Comparison of ENCODE assay signal across 24 cellular contexts in genomic region chr4:119684463-119684862, GRCh38. TPM values are rescaled to one million over a fixed set of nuclear protein-coding genes. Genes with fewer than 3 reads are reported as not detected.
DNase-seq lines count a peak whose midpoint lies in the region; ATAC-seq and TF ChIP-seq lines count a peak whose summit lies in the region.
"Had no signal": no experiment of that assay in that cellular context is flagged by ENCODE, and none has a peak within 500 bp of the region (broad histone marks: within the 10 kb centered on the region; RNA-seq: fewer than 3 reads in every experiment).

No MANE protein-coding gene starts in this region.

- TF ChIP-seq POLR2A in right lobe of liver (IDR thresholded peaks at IDR 0.05), result no peak
- TF ChIP-seq POLR2A in sigmoid colon (IDR thresholded peaks at IDR 0.05), result no peak
- TF ChIP-seq POLR2A in Peyer's patch (IDR thresholded peaks at IDR 0.05), result no peak

- peaks cover 3 to 11% of the 10 kb centered on the region in 2 donors for H3K4me1 ChIP-seq in ascending aorta
- peaks cover 0 to 32% (median 15%) of the 10 kb centered on the region in 4 donors for H3K4me1 ChIP-seq in right lobe of liver
- H3K4me1 ChIP-seq in sigmoid colon, result peaks cover 0 to 48% (median 33%) of the 10 kb centered on the region in 4 donors
- no peaks in the 10 kb centered on the region for H3K4me1 ChIP-seq in Peyer's patch

- no peaks in the 10 kb centered on the region for H3K4me1 Mint-ChIP-seq in activated CD4-positive, alpha-beta T cell treated with anti-CD3 and anti-CD28 coated beads, Interleukin-2, amount 10 ng/mL, durations not matched to agents 24 days and 14 days
- H3K4me1 Mint-ChIP-seq: CD4-positive, alpha-beta memory T cell had no signal

- intact Hi-C loops in ascending aorta (cut with DNase I) (loop anchor here (5.0 kb wide), 1 partner anchor 57 kb away; the partner anchor contains the start of gene PDE5A), right lobe of liver (cut with DNase I) (no loop called here), sigmoid colon (cut with DNase I) (loop anchor here (5.0 kb wide), 1 partner anchor 208 kb away; no protein-coding TSS in a partner anchor)
- intact Hi-C loops in activated CD4-positive, alpha-beta T cell treated with anti-CD3 and anti-CD28 coated beads, Interleukin-2, amount 10 ng/mL, durations not matched to agents 24 days and 14 days (cut with micrococcal nuclease), result no loop called here

- H3K27me3 ChIP-seq in ascending aorta, result no peaks in the 10 kb centered on the region
- no peaks in the 10 kb centered on the region for H3K27me3 ChIP-seq in right lobe of liver
- H3K27me3 ChIP-seq in sigmoid colon, result no peaks in the 10 kb centered on the region
- no peaks in the 10 kb centered on the region for H3K27me3 ChIP-seq in Peyer's patch

- H3K36me3 Mint-ChIP-seq in activated CD4-positive, alpha-beta T cell treated with anti-CD3 and anti-CD28 coated beads, Interleukin-2, amount 10 ng/mL, durations not matched to agents 24 days and 14 days (ENCODE audit: low read depth), result no peaks in the 10 kb centered on the region
- H3K36me3 Mint-ChIP-seq: CD4-positive, alpha-beta memory T cell had no signal

- no peak overlapping the region for H3K27ac Mint-ChIP-seq in activated CD4-positive, alpha-beta T cell treated with anti-CD3 and anti-CD28 coated beads, Interleukin-2, amount 10 ng/mL, durations not matched to agents 24 days and 14 days
- H3K27ac Mint-ChIP-seq: CD4-positive, alpha-beta memory T cell had no signal

- H3K36me3 ChIP-seq in ascending aorta (no peaks in the 10 kb centered on the region), right lobe of liver (no peaks in the 10 kb centered on the region), sigmoid colon (no peaks in the 10 kb centered on the region), Peyer's patch (no peaks in the 10 kb centered on the region)

- H3K4me3 Mint-ChIP-seq in activated CD4-positive, alpha-beta T cell treated with anti-CD3 and anti-CD28 coated beads, Interleukin-2, amount 10 ng/mL, durations not matched to agents 24 days and 14 days, result no peak overlapping the region
- H3K4me3 Mint-ChIP-seq: CD4-positive, alpha-beta memory T cell had no signal

- peak; percentile 41 to 74 (median 62) for ATAC-seq in right lobe of liver
- ATAC-seq in HG03139 (IDR thresholded peaks at IDR 0.05; ENCODE audit: unreplicated experiment), result no peak

- TF ChIP-seq EP300 in sigmoid colon (IDR thresholded peaks at IDR 0.05), result no peak

- WGBS in right lobe of liver (ENCODE audit: insufficient coverage, low coverage, low lambda C conversion rate, missing lambda C conversion rate), result 49% methylated on average over 4 of the region's 4 CpGs
- 84 to 90% methylated on average over 4 of the region's 4 CpGs for WGBS in sigmoid colon, 2 donors

- TF ChIP-seq CTCF in ascending aorta (IDR thresholded peaks at IDR 0.05) (no peak), right lobe of liver (IDR thresholded peaks at IDR 0.05) (no peak), sigmoid colon (IDR thresholded peaks at IDR 0.05) (no peak), Peyer's patch (IDR thresholded peaks at IDR 0.05) (no peak)

- no peaks in the 10 kb centered on the region for H3K9me3 Mint-ChIP-seq in activated CD4-positive, alpha-beta T cell treated with anti-CD3 and anti-CD28 coated beads, Interleukin-2, amount 10 ng/mL, durations not matched to agents 24 days and 14 days
- H3K9me3 Mint-ChIP-seq: CD4-positive, alpha-beta memory T cell had no signal

- H3K4me3 ChIP-seq in ascending aorta, result no peak overlapping the region
- no peak overlapping the region for H3K4me3 ChIP-seq in right lobe of liver
- no peak overlapping the region for H3K4me3 ChIP-seq in sigmoid colon
- no peak overlapping the region for H3K4me3 ChIP-seq in Peyer's patch
- H3K4me3 ChIP-seq: GM23248, PC-9 had no signal

- H3K9me3 ChIP-seq in ascending aorta (no peaks in the 10 kb centered on the region), right lobe of liver (no peaks in the 10 kb centered on the region), sigmoid colon (no peaks in the 10 kb centered on the region), Peyer's patch (no peaks in the 10 kb centered on the region)

- no peaks in the 10 kb centered on the region for H3K27me3 Mint-ChIP-seq in activated CD4-positive, alpha-beta T cell treated with anti-CD3 and anti-CD28 coated beads, Interleukin-2, amount 10 ng/mL, durations not matched to agents 24 days and 14 days

- H3K27ac ChIP-seq in ascending aorta (peak overlapping the region; percentile 34 to 77), right lobe of liver (no peak overlapping the region), sigmoid colon (peak overlapping the region; percentile 47 to 74 (median 70)), Peyer's patch (no peak overlapping the region)
- H3K27ac ChIP-seq: GM23248, PC-9, RWPE1 had no signal

- peak; percentile 8 for DNase-seq in NCI-H526 treated with DMSO at 0.1 percent for 48 hours (lab: John Stamatoyannopoulos, UW)
- no peak for DNase-seq in ascending aorta (ENCODE audit: low spot score in 2 of 2)
- DNase-seq in right lobe of liver, result no peak
- DNase-seq in sigmoid colon, result no peak
- DNase-seq in activated CD4-positive, alpha-beta T cell treated with anti-CD3 and anti-CD28 coated beads, Interleukin-2, amount 10 ng/mL, durations not matched to agents 24 days and 14 days, result no peak
- no peak for DNase-seq in Peyer's patch
- DNase-seq: C1 segment of cervical spinal cord; CD4-positive, alpha-beta memory T cell; COR-L47; DMS79 treated with DMSO at 0.1 percent for 48 hours; GF-D8; GM23248; H7; KBM-7; NCI-H1105 treated with DMSO at 0.1 percent for 48 hours; NCI-H146; NCI-H1930; NCI-H2107; NCI-H524 treated with DMSO at 0.1 percent for 48 hours; NCI-H82; PC-9; SHP77 had no signal

RNA-seq across cellular contexts. Expression of gene PDE5A, which starts 55.9 kb away (rescaled TPM):
- total RNA-seq in ascending aorta, result 39.7 TPM
- 1 to 10 TPM in 3 of 6 experiments, under 1 TPM in 3; 0.56 to 2.4 (median 0.91) TPM for total RNA-seq in right lobe of liver
- total RNA-seq in sigmoid colon, result 100 to 1,000 TPM; 138 to 209 (median 149) TPM
- 1 to 10 TPM; 5.5 to 9.0 (median 7.4) TPM for polyA plus RNA-seq in sigmoid colon
- 0.09 TPM in 1 of 2 replicates, not detected in the other for total RNA-seq in activated CD4-positive, alpha-beta T cell treated with anti-CD3 and anti-CD28 coated beads, Interleukin-2, amount 10 ng/mL, durations not matched to agents 24 days and 14 days
- total RNA-seq in Peyer's patch, result 10 to 100 TPM; 37.7 to 58.6 (median 47.2) TPM

Comparison
In these comparisons a context has a peak if more than half of its experiments do, and no peak if none do; other contexts are left out.
1. H3K27ac ChIP-seq: peak in ascending aorta (2 of 2) and sigmoid colon (4 of 4); none in right lobe of liver (0 of 3) and Peyer's patch (0 of 4).
2. RNA of gene PDE5A, which starts 55.9 kb away (total RNA-seq): 138 to 209 TPM in sigmoid colon, 37.7 to 58.6 TPM in Peyer's patch and 39.7 TPM in ascending aorta (single experiment); 0.56 to 2.4 TPM in right lobe of liver and 0.09 TPM in activated CD4-positive, alpha-beta T cell treated with anti-CD3 and anti-CD28 coated beads, Interleukin-2, amount 10 ng/mL, durations not matched to agents 24 days and 14 days; every median in the first group is over 10 times any median in the second.
3. intact Hi-C loops: an anchor here in ascending aorta (5.0 kb wide) and sigmoid colon (5.0 kb wide); none called in right lobe of liver and activated CD4-positive, alpha-beta T cell treated with anti-CD3 and anti-CD28 coated beads, Interleukin-2, amount 10 ng/mL, durations not matched to agents 24 days and 14 days.